Comparison of ENCODE assay signal across 8 cellular contexts in genomic region chr3:9397331-9397910, GRCh38. TPM values are rescaled to one million over a fixed set of nuclear protein-coding genes. Genes with fewer than 3 reads are reported as not detected.
DNase-seq lines count a peak whose midpoint lies in the region; ATAC-seq lines count a peak whose summit lies in the region.

A gene with protein sequence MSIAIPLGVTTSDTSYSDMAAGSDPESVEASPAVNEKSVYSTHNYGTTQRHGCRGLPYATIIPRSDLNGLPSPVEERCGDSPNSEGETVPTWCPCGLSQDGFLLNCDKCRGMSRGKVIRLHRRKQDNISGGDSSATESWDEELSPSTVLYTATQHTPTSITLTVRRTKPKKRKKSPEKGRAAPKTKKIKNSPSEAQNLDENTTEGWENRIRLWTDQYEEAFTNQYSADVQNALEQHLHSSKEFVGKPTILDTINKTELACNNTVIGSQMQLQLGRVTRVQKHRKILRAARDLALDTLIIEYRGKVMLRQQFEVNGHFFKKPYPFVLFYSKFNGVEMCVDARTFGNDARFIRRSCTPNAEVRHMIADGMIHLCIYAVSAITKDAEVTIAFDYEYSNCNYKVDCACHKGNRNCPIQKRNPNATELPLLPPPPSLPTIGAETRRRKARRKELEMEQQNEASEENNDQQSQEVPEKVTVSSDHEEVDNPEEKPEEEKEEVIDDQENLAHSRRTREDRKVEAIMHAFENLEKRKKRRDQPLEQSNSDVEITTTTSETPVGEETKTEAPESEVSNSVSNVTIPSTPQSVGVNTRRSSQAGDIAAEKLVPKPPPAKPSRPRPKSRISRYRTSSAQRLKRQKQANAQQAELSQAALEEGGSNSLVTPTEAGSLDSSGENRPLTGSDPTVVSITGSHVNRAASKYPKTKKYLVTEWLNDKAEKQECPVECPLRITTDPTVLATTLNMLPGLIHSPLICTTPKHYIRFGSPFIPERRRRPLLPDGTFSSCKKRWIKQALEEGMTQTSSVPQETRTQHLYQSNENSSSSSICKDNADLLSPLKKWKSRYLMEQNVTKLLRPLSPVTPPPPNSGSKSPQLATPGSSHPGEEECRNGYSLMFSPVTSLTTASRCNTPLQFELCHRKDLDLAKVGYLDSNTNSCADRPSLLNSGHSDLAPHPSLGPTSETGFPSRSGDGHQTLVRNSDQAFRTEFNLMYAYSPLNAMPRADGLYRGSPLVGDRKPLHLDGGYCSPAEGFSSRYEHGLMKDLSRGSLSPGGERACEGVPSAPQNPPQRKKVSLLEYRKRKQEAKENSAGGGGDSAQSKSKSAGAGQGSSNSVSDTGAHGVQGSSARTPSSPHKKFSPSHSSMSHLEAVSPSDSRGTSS (N-terminal part only) (plus strand): TSS chr3:9397615. CDS start chr3:9428939, 31,324 bp downstream.

- DNase-seq in C1 segment of cervical spinal cord (lab: John Stamatoyannopoulos, UW) (peak; percentile 93 to 99 (median 98)), NCI-H748 (lab: John Stamatoyannopoulos, UW; ENCODE audit: unreplicated experiment) (peak; percentile 94), dedifferentiated amniotic fluid mesenchymal stem cell (ENCODE audit: extremely low spot score) (peak; percentile 95), left lobe of liver (ENCODE audit: low spot score) (peak; percentile 99)
- DNase-seq in activated CD4-positive, alpha-beta T cell treated with anti-CD3 and anti-CD28 coated beads, Interleukin-2, amount 50 U/mL, for 24 hours (ENCODE audit: low read depth in 1 of 2, low spot score in 1 of 2), result peak; percentile 99
- peak; percentile 99 for DNase-seq in stimulated activated CD4-positive, alpha-beta T cell treated with anti-CD3 and anti-CD28 coated beads, Interleukin-2, amount 100 ng/mL, for 4 hours (ENCODE audit: low read depth)

- peak; percentile 43 for ATAC-seq in GM19351 (IDR thresholded peaks at IDR 0.05; ENCODE audit: unreplicated experiment)
- peak; percentile 43 for ATAC-seq in HG03520 (IDR thresholded peaks at IDR 0.05; ENCODE audit: unreplicated experiment)
- ATAC-seq in left lobe of liver, result peak; percentile 74

RNA-seq across cellular contexts. Expression of the gene that starts here (rescaled TPM):
- 58.4 TPM for total RNA-seq in left lobe of liver

Comparison
In these comparisons a context has a peak if more than half of its experiments do, and no peak if none do; other contexts are left out.
1. Peak in every context shown above with its lines: DNase-seq and ATAC-seq.